ENCODE assay signal across 13 cellular contexts in genomic region chr18:63882333-63883141, GRCh38. TPM values are rescaled to one million over a fixed set of nuclear protein-coding genes. Genes with fewer than 3 reads are reported as not detected.
DNase-seq lines count a peak whose midpoint lies in the region; ATAC-seq, FAIRE-seq and TF ChIP-seq lines count a peak whose summit lies in the region.
"Had no signal": no experiment of that assay in that cellular context is flagged by ENCODE, and none has a peak within 500 bp of the region (broad histone marks: within the 10 kb centered on the region; RNA-seq: fewer than 3 reads in every experiment).

No MANE protein-coding gene starts in this region.

- peak; percentile 62 to 66; a peak in 3 of 6 replicates for ATAC-seq in A549
- no peak for ATAC-seq in GM21360 (IDR thresholded peaks at IDR 0.05; ENCODE audit: unreplicated experiment)
- no peak for ATAC-seq in activated CD4-positive, CD25-positive, alpha-beta regulatory T cell treated with anti-CD3 and anti-CD28 coated beads, Interleukin-2, amount 50 U/mL, for 24 hours
- ATAC-seq: WTC11 had no signal

- H3K27me3 ChIP-seq in brain microvascular endothelial cell (replicated peaks) = no peaks in the 10 kb centered on the region
- H3K27me3 ChIP-seq in dorsolateral prefrontal cortex = peaks cover 0 to 13% (median 0%) of the 10 kb centered on the region in 45 donors

- in situ Hi-C loops in brain microvascular endothelial cell (cut with HindIII; ENCODE audit: low pct_ligation_motif_present, low sequenced_read_pairs) = no loop called here

- H3K27ac ChIP-seq in A549 (no peak overlapping the region), brain microvascular endothelial cell (peak overlapping the region; percentile 78), dorsolateral prefrontal cortex (no peak overlapping the region)
- H3K27ac ChIP-seq: HL-60 had no signal

- intact Hi-C loops in dorsolateral prefrontal cortex (cut with DNase I) = no loop called here

- H3K4me1 ChIP-seq in A549 = no peaks in the 10 kb centered on the region

- H3K9me3 ChIP-seq in A549 = no peaks in the 10 kb centered on the region

- no peaks in the 10 kb centered on the region for H3K36me3 ChIP-seq in brain microvascular endothelial cell (replicated peaks)

- DNase-seq in A549 (ENCODE audit: low read depth in 1 of 2, low spot score in 1 of 2) (peak in 1 of 2 experiments; percentile 28), HCEC 1CT (peak; percentile 95), brain microvascular endothelial cell (peak; percentile 99), islet precursor cell (peak; percentile 82), activated gamma-delta T cell treated with Interleukin-2 at 50 U/mL for 16 hours (no peak), dorsolateral prefrontal cortex (no peak)
- DNase-seq: anterior cingulate cortex, NCI-H748 treated with DMSO at 0.1 percent for 48 hours had no signal

- POLR2A ChIA-PET in A549 (lab: Yijun Ruan, JAX) = interaction anchor here (0.7 kb wide), 1 partner anchor 88 kb away, joined by 3 read pairs; the partner anchor contains the start of gene SERPINB8

- TF ChIP-seq CTCF in A549 (IDR thresholded peaks at IDR 0.05) = no peak
- no peak for TF ChIP-seq CTCF in brain microvascular endothelial cell (IDR thresholded peaks at IDR 0.05; ENCODE audit: low read depth, low read length, missing control alignments)
- TF ChIP-seq CTCF in dorsolateral prefrontal cortex (IDR thresholded peaks at IDR 0.05 in 54 of 56, conservative IDR thresholded peaks at IDR 0.05 in 2 of 56; ENCODE audit: low read depth in 1 of 56, partially characterized antibody in 56 of 56) = no peak

- no peak for TF ChIP-seq POLR2A in A549 (IDR thresholded peaks at IDR 0.05; ENCODE audit: low read length)

- no peak overlapping the region for H3K4me2 ChIP-seq in A549

- 40% methylated on average over 8 of the region's 8 CpGs for WGBS in A549 (ENCODE audit: missing lambda C conversion rate)

- no peak for FAIRE-seq in A549 (lab: Jason Lieb, UNC)
- FAIRE-seq: islet of Langerhans had no signal

- no peak for TF ChIP-seq RAD21 in A549 (conservative IDR thresholded peaks at IDR 0.05 in 1 of 2, IDR thresholded peaks at IDR 0.05 in 1 of 2)

- CTCF ChIA-PET in A549 (lab: Yijun Ruan, JAX) = no interaction called here

- TF ChIP-seq EP300 in A549 (IDR thresholded peaks at IDR 0.05) = no peak

- H3K4me3 ChIP-seq in A549 = no peak overlapping the region
- H3K4me3 ChIP-seq in brain microvascular endothelial cell (ENCODE audit: low read depth, low read length) = no peak overlapping the region
- no peak overlapping the region for H3K4me3 ChIP-seq in dorsolateral prefrontal cortex

TF ChIP-seq in A549, 52 proteins besides CTCF, POLR2A, EP300 and RAD21:
- TF ChIP-seq FOSL2 (IDR thresholded peaks at IDR 0.05) = no peak
- TF ChIP-seq FOSL2 (CRISPR knock-in tag; IDR thresholded peaks at IDR 0.05) = 0 out of 2 replicates have a peak, but pooled peaks have one; percentile 15
- TF ChIP-seq, protein P1, sequence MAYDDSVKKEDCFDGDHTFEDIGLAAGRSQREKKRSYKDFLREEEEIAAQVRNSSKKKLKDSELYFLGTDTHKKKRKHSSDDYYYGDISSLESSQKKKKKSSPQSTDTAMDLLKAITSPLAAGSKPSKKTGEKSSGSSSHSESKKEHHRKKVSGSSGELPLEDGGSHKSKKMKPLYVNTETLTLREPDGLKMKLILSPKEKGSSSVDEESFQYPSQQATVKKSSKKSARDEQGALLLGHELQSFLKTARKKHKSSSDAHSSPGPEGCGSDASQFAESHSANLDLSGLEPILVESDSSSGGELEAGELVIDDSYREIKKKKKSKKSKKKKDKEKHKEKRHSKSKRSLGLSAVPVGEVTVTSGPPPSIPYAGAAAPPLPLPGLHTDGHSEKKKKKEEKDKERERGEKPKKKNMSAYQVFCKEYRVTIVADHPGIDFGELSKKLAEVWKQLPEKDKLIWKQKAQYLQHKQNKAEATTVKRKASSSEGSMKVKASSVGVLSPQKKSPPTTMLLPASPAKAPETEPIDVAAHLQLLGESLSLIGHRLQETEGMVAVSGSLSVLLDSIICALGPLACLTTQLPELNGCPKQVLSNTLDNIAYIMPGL (CRISPR knock-in tag; IDR thresholded peaks at IDR 0.05; ENCODE audit: borderline replicate concordance) = no peak

RNA-seq across cellular contexts. Expression of gene SERPINB2, which starts 5.0 kb away (rescaled TPM):
- polyA plus RNA-seq in A549 (2011; rRNA removed) (0.12 TPM in 1 of 2 replicates, not detected in the other), A549 (2017; fragmentation: RNase III; extraction: RNeasy Plus Mini Kit Qiagen cat#74134 plus additional on column Dnase treatment) (not detected in 3 replicates)
- not detected in 2 replicates for polyA plus RNA-seq in A549 (2012; cell fraction: cytosol; rRNA removed)
- not detected in 2 replicates for polyA plus RNA-seq in A549 (2012; cell fraction: nucleus; rRNA removed)
- not detected in 2 replicates for polyA minus RNA-seq in A549 (2011; rRNA and poly(A)+ RNA removed)
- 1 to 10 TPM in 6 of 120 experiments, under 1 TPM in 16, not detected in 98; 0.21 to 3.6 (median 0.66) TPM for total RNA-seq in dorsolateral prefrontal cortex
- total RNA-seq: WTC11 had no signal

RNA-seq across cellular contexts. Expression of gene SERPINB10, which starts 25.2 kb away (rescaled TPM):
- polyA plus RNA-seq in A549 (2011; rRNA removed) (not detected in 2 replicates), A549 (2017; fragmentation: RNase III; extraction: RNeasy Plus Mini Kit Qiagen cat#74134 plus additional on column Dnase treatment) (not detected in 3 replicates)
- not detected in 2 replicates for polyA plus RNA-seq in A549 (2012; cell fraction: cytosol; rRNA removed)
- not detected in 2 replicates for polyA plus RNA-seq in A549 (2012; cell fraction: nucleus; rRNA removed)
- polyA minus RNA-seq in A549 (2011; rRNA and poly(A)+ RNA removed) = not detected in 2 replicates
- 1 to 10 TPM in 1 of 120 experiments, under 1 TPM in 4, not detected in 115; 0.26 to 1.6 (median 0.63) TPM for total RNA-seq in dorsolateral prefrontal cortex
- total RNA-seq: WTC11 had no signal

Comparison
In these comparisons a context has a peak if more than half of its experiments do, and no peak if none do; other contexts are left out.
1. ATAC-seq: peak in A549 (2 of 2); none in GM21360 (single experiment) and activated CD4-positive, CD25-positive, alpha-beta regulatory T cell treated with anti-CD3 and anti-CD28 coated beads, Interleukin-2, amount 50 U/mL, for 24 hours (0 of 2).
2. DNase-seq: peak in HCEC 1CT (single experiment), brain microvascular endothelial cell (single experiment) and islet precursor cell (single experiment); none in activated gamma-delta T cell treated with Interleukin-2 at 50 U/mL for 16 hours (single experiment) and dorsolateral prefrontal cortex (0 of 10).